8 cellular contexts compared by ENCODE assay signal in the genomic region with DNA sequence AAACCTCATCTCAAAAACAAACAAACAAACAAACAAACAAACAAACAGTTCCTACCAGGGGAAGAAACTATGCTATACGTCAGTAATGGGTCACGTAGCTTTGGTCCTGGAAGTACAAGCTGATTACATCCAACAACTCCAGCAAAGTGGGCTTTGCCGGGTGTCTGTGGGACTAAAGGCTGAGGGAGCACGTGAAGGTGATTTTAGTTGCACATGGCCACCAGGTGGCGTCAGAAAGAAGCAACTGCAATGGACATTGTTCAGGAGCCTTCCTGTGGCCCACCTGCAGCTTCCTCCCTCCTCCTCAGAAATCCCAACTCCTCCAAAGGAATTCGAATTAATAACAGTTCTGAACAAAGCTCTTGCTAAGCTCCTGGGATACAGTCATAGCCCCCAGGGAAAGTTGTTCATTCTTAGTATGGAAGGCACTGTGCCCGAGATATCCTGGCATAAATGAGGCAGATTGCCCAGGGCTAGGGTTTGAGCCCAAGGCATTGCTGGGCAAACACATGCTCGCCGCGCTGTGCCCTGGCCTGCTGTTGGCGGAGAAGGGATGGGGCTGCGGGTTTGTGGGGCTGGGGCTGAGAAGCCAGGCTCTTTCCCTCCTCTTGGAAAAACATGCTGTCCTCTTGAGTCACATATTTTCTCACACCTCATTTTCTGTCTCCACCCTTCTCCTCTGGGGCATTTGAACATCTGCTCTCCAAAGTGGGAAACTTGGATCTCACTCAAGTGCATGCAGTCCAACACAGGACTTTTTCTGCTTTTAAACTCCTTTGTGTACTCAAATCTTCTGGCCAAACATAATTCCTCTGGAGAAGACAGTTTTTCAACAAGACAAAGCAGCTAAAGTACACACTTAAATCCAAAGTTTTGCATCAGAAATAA. TPM values are rescaled to one million over a fixed set of nuclear protein-coding genes. Genes with fewer than 3 reads are reported as not detected.
DNase-seq lines count a peak whose midpoint lies in the region; ATAC-seq and TF ChIP-seq lines count a peak whose summit lies in the region.

No MANE protein-coding gene starts in this region.

- H3K36me3 ChIP-seq in mucosa of rectum (ENCODE audit: control insufficient read depth in 2 of 2, insufficient read depth in 2 of 2, low read length in 2 of 2): no peaks in the 10 kb centered on the region

- H3K4me1 ChIP-seq in mucosa of rectum (ENCODE audit: control insufficient read depth in 2 of 2, insufficient read depth in 2 of 2, low read length in 2 of 2): peaks cover 0 to 12% of the 10 kb centered on the region in 2 donors

- H3K4me3 ChIP-seq in epithelial cell of proximal tubule (ENCODE audit: low read depth, low read length): no peak overlapping the region
- no peak overlapping the region for H3K4me3 ChIP-seq in mucosa of rectum (ENCODE audit: low read length in 2 of 2)

- H3K27me3 ChIP-seq in mucosa of rectum (ENCODE audit: control insufficient read depth in 2 of 2, insufficient read depth in 2 of 2, low read length in 2 of 2): no peaks in the 10 kb centered on the region

- H3K27ac ChIP-seq in mucosa of rectum (ENCODE audit: low read depth in 2 of 2, low read length in 2 of 2): peak overlapping the region; percentile 4 to 27

- ATAC-seq in HG03442 (IDR thresholded peaks at IDR 0.05; ENCODE audit: unreplicated experiment) (peak; percentile 73), GM19328 (IDR thresholded peaks at IDR 0.05; ENCODE audit: unreplicated experiment) (no peak)

- no peak overlapping the region for H3K9ac ChIP-seq in mucosa of rectum (ENCODE audit: low read depth in 1 of 2, low read length in 2 of 2)

- DNase-seq in EL (peak; percentile 88), activated T-cell treated with anti-CD3 and anti-CD28 coated beads for 1 hour (ENCODE audit: low read depth) (peak; percentile 48), epithelial cell of proximal tubule (ENCODE audit: low read depth) (peak; percentile 22)
- DNase-seq in NK-92 treated with Interleukin-12 subunit alpha and Interleukin-12 subunit beta, amount 100 ng/mL, for 24 hours (lab: John Stamatoyannopoulos, UW): peak; percentile 42
- DNase-seq in stimulated activated CD8-positive, alpha-beta memory T cell treated with anti-CD3 and anti-CD28 coated beads, Interleukin-4, amount 100 ng/mL, for 4 hours (ENCODE audit: low read depth in 2 of 2, low spot score in 1 of 2): peak; percentile 24 to 35

- peak; percentile 81 for TF ChIP-seq CTCF in epithelial cell of proximal tubule (conservative IDR thresholded peaks at IDR 0.05; ENCODE audit: low read depth, low read length)

- H3K9me3 ChIP-seq in mucosa of rectum (ENCODE audit: control insufficient read depth in 2 of 2, low read length in 2 of 2): no peaks in the 10 kb centered on the region

RNA-seq across cellular contexts. Expression of a gene that starts 28.6 kb away (rescaled TPM):
- total RNA-seq in epithelial cell of proximal tubule: not detected in 2 replicates

RNA-seq across cellular contexts. Expression of a gene that starts 48.5 kb away (rescaled TPM):
- 35.2 and 49.9 TPM in 2 replicates for total RNA-seq in epithelial cell of proximal tubule

Comparison
In these comparisons a context has a peak if more than half of its experiments do, and no peak if none do; other contexts are left out.
1. DNase-seq: peak in every context shown above with its lines; median percentile 88 in EL; 48 in activated T-cell treated with anti-CD3 and anti-CD28 coated beads for 1 hour; 42 in NK-92 treated with Interleukin-12 subunit alpha and Interleukin-12 subunit beta, amount 100 ng/mL, for 24 hours; 30 in stimulated activated CD8-positive, alpha-beta memory T cell treated with anti-CD3 and anti-CD28 coated beads, Interleukin-4, amount 100 ng/mL, for 4 hours; 22 in epithelial cell of proximal tubule.